24 cellular contexts compared by ENCODE assay signal in genomic region chr16:50451951-50452508, GRCh38.
DNase-seq lines count a peak whose midpoint lies in the region; ATAC-seq, FAIRE-seq and TF ChIP-seq lines count a peak whose summit lies in the region.
"Had no signal": no experiment of that assay in that cellular context is flagged by ENCODE, and none has a peak within 500 bp of the region (broad histone marks: within the 10 kb centered on the region; RNA-seq: fewer than 3 reads in every experiment).

No MANE protein-coding gene starts in this region.

- no peaks in the 10 kb centered on the region for H3K9me3 ChIP-seq in sigmoid colon
- H3K9me3 ChIP-seq: BE2C; BLaER1 treated with 17β-estradiol and CSF1 and Interleukin-3, amounts not matched to agents 10 nM and 100 nM; HAP-1 had no signal

- no peak for ATAC-seq in GM21381 (IDR thresholded peaks at IDR 0.05; ENCODE audit: unreplicated experiment)

- H3K4me3 ChIP-seq in bronchial epithelial cell (ENCODE audit: low read depth, low read length): no peak overlapping the region
- H3K4me3 ChIP-seq in sigmoid colon: no peak overlapping the region
- H3K4me3 ChIP-seq: BLaER1 treated with 17β-estradiol and CSF1 and Interleukin-3, amounts not matched to agents 10 nM and 100 nM; GM23248; HAP-1 had no signal

- FAIRE-seq in bronchial epithelial cell (lab: Jason Lieb, UNC): peak; percentile 40
- FAIRE-seq: A204.1, GM12891, GM18507, H54 had no signal

- intact Hi-C loops in sigmoid colon (cut with DNase I): no loop called here

- H3K27me3 ChIP-seq in bronchial epithelial cell (ENCODE audit: control insufficient read depth, insufficient read depth, low read length) (peaks cover 2% of the 10 kb centered on the region), sigmoid colon (no peaks in the 10 kb centered on the region)
- H3K27me3 ChIP-seq: BE2C; BLaER1 treated with 17β-estradiol and CSF1 and Interleukin-3, amounts not matched to agents 10 nM and 100 nM had no signal

- H3K36me3 ChIP-seq in bronchial epithelial cell (ENCODE audit: control insufficient read depth, insufficient read depth, low read length) (no peaks in the 10 kb centered on the region), sigmoid colon (no peaks in the 10 kb centered on the region)
- H3K36me3 ChIP-seq: BE2C; BLaER1 treated with 17β-estradiol and CSF1 and Interleukin-3, amounts not matched to agents 10 nM and 100 nM; HAP-1 had no signal

- 79 to 87% methylated on average over 7 of the region's 7 CpGs for WGBS in sigmoid colon, 2 donors

- no peaks in the 10 kb centered on the region for H3K4me1 ChIP-seq in sigmoid colon
- H3K4me1 ChIP-seq: BE2C, HAP-1 had no signal

- no peak for TF ChIP-seq POLR2A in sigmoid colon (IDR thresholded peaks at IDR 0.05)

- TF ChIP-seq EP300 in sigmoid colon (IDR thresholded peaks at IDR 0.05): no peak

- TF ChIP-seq CTCF in bronchial epithelial cell (IDR thresholded peaks at IDR 0.05; ENCODE audit: insufficient read depth, low read length, severe bottlenecking) (no peak), sigmoid colon (IDR thresholded peaks at IDR 0.05) (no peak)

- no peak overlapping the region for H3K27ac ChIP-seq in sigmoid colon
- H3K27ac ChIP-seq: 22Rv1; BLaER1 treated with 17β-estradiol and CSF1 and Interleukin-3, amounts not matched to agents 10 nM and 100 nM; GM23248 had no signal

- peak; percentile 25 for DNase-seq in activated effector memory CD4-positive, alpha-beta T cell treated with anti-CD3 and anti-CD28 coated beads, Interleukin-2, amount 50 U/mL, for 16 hours
- no peak for DNase-seq in activated effector memory CD4-positive, alpha-beta T cell treated with Interleukin-2 at 50 U/mL for 16 hours
- DNase-seq in bronchial epithelial cell (ENCODE audit: low read depth): no peak
- peak; percentile 62 for DNase-seq in mesenteric fat pad (ENCODE audit: low spot score)
- DNase-seq in sigmoid colon: peak; percentile 38
- DNase-seq in Ammon's horn (ENCODE audit: low spot score): no peak
- DNase-seq in COLO668 (lab: John Stamatoyannopoulos, UW; ENCODE audit: unreplicated experiment): no peak
- DNase-seq: BE2C; Calu3; CD4-positive, alpha-beta T cell; CD8-positive, alpha-beta memory T cell; COR-L47; DMS53; DMS79 treated with DMSO at 0.1 percent for 48 hours; GF-D8; GM23248 had no signal

Comparison
In these comparisons a context has a peak if more than half of its experiments do, and no peak if none do; other contexts are left out.
1. DNase-seq: peak in activated effector memory CD4-positive, alpha-beta T cell treated with anti-CD3 and anti-CD28 coated beads, Interleukin-2, amount 50 U/mL, for 16 hours (single experiment), mesenteric fat pad (single experiment) and sigmoid colon (single experiment); none in activated effector memory CD4-positive, alpha-beta T cell treated with Interleukin-2 at 50 U/mL for 16 hours (single experiment), bronchial epithelial cell (single experiment), Ammon's horn (single experiment) and COLO668 (single experiment).